17 cellular contexts compared by ENCODE assay signal in the genomic region with DNA sequence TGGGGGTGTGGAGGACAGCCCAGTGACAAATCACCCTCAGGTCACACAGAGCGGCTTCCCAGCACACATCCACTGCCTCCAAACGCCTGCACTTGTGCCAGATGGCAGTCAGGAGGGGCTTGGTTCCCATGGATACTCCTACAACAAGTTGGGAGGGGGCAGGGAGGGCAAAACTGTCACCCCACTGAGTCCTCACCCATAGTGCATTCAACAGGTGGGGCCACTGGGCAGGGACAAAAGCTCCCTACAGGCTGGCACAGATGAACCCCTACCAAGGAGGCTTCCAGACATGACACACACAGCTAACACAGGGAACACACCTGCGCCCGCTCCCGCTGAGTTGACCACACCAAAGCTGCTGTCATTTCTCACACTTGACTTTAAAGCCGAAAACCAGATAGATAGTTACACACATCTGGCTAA.
DNase-seq lines count a peak whose midpoint lies in the region; ATAC-seq and TF ChIP-seq lines count a peak whose summit lies in the region.
"Had no signal": no experiment of that assay in that cellular context is flagged by ENCODE, and none has a peak within 500 bp of the region (broad histone marks: within the 10 kb centered on the region; RNA-seq: fewer than 3 reads in every experiment).

No MANE protein-coding gene starts in this region.

- H3K79me1 ChIP-seq in IMR-90 (ENCODE audit: low read depth in 1 of 2, low read length in 2 of 2) (peaks cover 13 to 73% of the 10 kb centered on the region in 2 experiments; a peak in 3 of 4 replicates), trophoblast cell (ENCODE audit: low read length) (no peaks in the 10 kb centered on the region)

- H3K79me2 ChIP-seq in trophoblast cell (ENCODE audit: control insufficient read depth, insufficient read depth, low read length, poor library complexity), result no peaks in the 10 kb centered on the region

- H2AK5ac ChIP-seq in IMR-90 (ENCODE audit: low read depth, low read length), result no peak overlapping the region; the same call in 1 of the 2 replicates
- H2AK5ac ChIP-seq in trophoblast cell (ENCODE audit: low read length), result no peak overlapping the region

- no peak overlapping the region for H2BK15ac ChIP-seq in IMR-90 (ENCODE audit: low read depth, low read length)

- H4K20me1 ChIP-seq in IMR-90 (ENCODE audit: insufficient read depth, low read length), result peaks cover 22% of the 10 kb centered on the region

- H3K36me3 Mint-ChIP-seq in activated T-cell treated with anti-CD3 and anti-CD28 coated beads, Interleukin-2, amount 50 U/mL, for 72 hours (ENCODE audit: insufficient read depth in 2 of 2), result peaks cover 3 to 19% of the 10 kb centered on the region in 2 donors
- peaks cover 100% of the 10 kb centered on the region for H3K36me3 Mint-ChIP-seq in activated T-helper 17 cell treated with anti-CD3 and anti-CD28 coated beads, Interleukin-2, amount 50 U/mL, for 72 hours (ENCODE audit: low read depth)

- POLR2A ChIA-PET in IMR-90 (lab: Charles Lee; ENCODE audit: unreplicated experiment), result no interaction called here

- no peak overlapping the region for H3K27ac ChIP-seq in IMR-90 (ENCODE audit: insufficient read depth, low read length)
- H3K27ac ChIP-seq in trophoblast cell (ENCODE audit: low read depth, low read length), result no peak overlapping the region
- H3K27ac ChIP-seq: colonic mucosa, KMS-11, SJSA1 had no signal

- in situ Hi-C loops in IMR-90 (cut with MboI; ENCODE audit: low sequenced_read_pairs), result loop anchor here (10.0 kb wide), 1 partner anchor 378 kb away; no protein-coding TSS in a partner anchor

- TF ChIP-seq POLR2A in IMR-90 (IDR thresholded peaks at IDR 0.05; ENCODE audit: low read depth, low read length), result no peak

- peak overlapping the region; percentile 34 for H2BK5ac ChIP-seq in IMR-90 (ENCODE audit: low read depth, low read length, poor library complexity, severe bottlenecking)
- H2BK5ac ChIP-seq in trophoblast cell (ENCODE audit: low read depth, low read length, poor library complexity), result no peak overlapping the region

- no TSS peak for BruUV-seq in IMR-90 (replicated peaks; lab: Mats Ljungman, UMichigan)

- no peak overlapping the region for H3K23ac ChIP-seq in IMR-90 (ENCODE audit: low read depth, low read length)
- H3K23ac ChIP-seq in trophoblast cell (ENCODE audit: low read length), result no peak overlapping the region

- no peak overlapping the region for H3K18ac ChIP-seq in IMR-90 (ENCODE audit: low read depth, low read length)
- H3K18ac ChIP-seq in trophoblast cell (ENCODE audit: low read length), result no peak overlapping the region

- DNase-seq in activated T-cell treated with anti-CD3 and anti-CD28 coated beads, Interleukin-2, amount 50 U/mL, for 72 hours, result no peak
- DNase-seq in activated T-cell treated with anti-CD3 and anti-CD28 coated beads for 4 hours (no peak), IMR-90 (no peak), trophoblast cell (no peak), NCI-H1048 (lab: John Stamatoyannopoulos, UW) (no peak), NCI-H1105 treated with DMSO at 0.1 percent for 48 hours (lab: John Stamatoyannopoulos, UW) (no peak)
- DNase-seq: activated CD4-positive, alpha-beta T cell treated with anti-CD3 and anti-CD28 coated beads, Interleukin-2, amount 50 U/mL, for 1 hour; colonic mucosa; NCI-H1436; stimulated activated CD4-positive, alpha-beta T cell treated with anti-CD3 and anti-CD28 coated beads, Interleukin-12 subunit alpha, Interleukin-12 subunit beta, amount 100 ng/mL, for 4 hours; stimulated activated naive CD8-positive, alpha-beta T cell treated with anti-CD3 and anti-CD28 coated beads, Interleukin-15, Interleukin-2, amounts not matched to agents 100 U/mL and 50 U/mL, for 24 hours; T1000 had no signal

- H4K12ac ChIP-seq in trophoblast cell (ENCODE audit: low read depth, low read length), result no peak overlapping the region

- H3K27me3 ChIP-seq in IMR-90 (ENCODE audit: control insufficient read depth, insufficient read depth, low read length), result no peaks in the 10 kb centered on the region
- H3K27me3 ChIP-seq in trophoblast cell (ENCODE audit: insufficient read depth, low read length), result no peaks in the 10 kb centered on the region
- H3K27me3 ChIP-seq: colonic mucosa, SJSA1 had no signal

- H4K91ac ChIP-seq in IMR-90 (ENCODE audit: insufficient read depth, low read depth, low read length) (no peak overlapping the region), trophoblast cell (ENCODE audit: low read depth, low read length) (no peak overlapping the region)

- peaks cover 16% of the 10 kb centered on the region for H3K9me1 ChIP-seq in IMR-90 (ENCODE audit: insufficient read depth, low read length)

- H3K36me3 ChIP-seq in IMR-90 (ENCODE audit: control insufficient read depth, insufficient read depth, low read length) (peaks cover 47% of the 10 kb centered on the region), trophoblast cell (ENCODE audit: control insufficient read depth in 1 of 2, insufficient read depth in 2 of 2, low read length in 2 of 2) (peaks cover 38 to 54% of the 10 kb centered on the region in 2 experiments)

- no peak overlapping the region for H2BK20ac ChIP-seq in IMR-90 (ENCODE audit: low read depth, low read length)

- H3K4me3 ChIP-seq in IMR-90 (ENCODE audit: insufficient read depth, low read depth, low read length) (no peak overlapping the region), trophoblast cell (ENCODE audit: low read depth, low read length) (no peak overlapping the region)
- H3K4me3 ChIP-seq: colonic mucosa, GM12878, SJSA1 had no signal

- no peak overlapping the region for H2AFZ ChIP-seq in IMR-90 (replicated peaks; ENCODE audit: low read length, poor library complexity)
- no peak overlapping the region for H2AFZ ChIP-seq in trophoblast cell (ENCODE audit: insufficient read depth, low read length, poor library complexity)

- H3K4me2 ChIP-seq in IMR-90 (ENCODE audit: low read depth, low read length) (no peak overlapping the region), trophoblast cell (ENCODE audit: low read length) (no peak overlapping the region)
- H3K4me2 ChIP-seq: KMS-11 had no signal

- no peak overlapping the region for H2AK9ac ChIP-seq in IMR-90 (replicated peaks; ENCODE audit: low read depth, low read length, poor library complexity)

- H3K56ac ChIP-seq in IMR-90 (ENCODE audit: extremely low read depth, insufficient read depth, low read length), result no peak overlapping the region

- no peak overlapping the region for H3K4me3 Mint-ChIP-seq in activated T-cell treated with anti-CD3 and anti-CD28 coated beads, Interleukin-2, amount 50 U/mL, for 72 hours
- no peak overlapping the region for H3K4me3 Mint-ChIP-seq in activated T-helper 17 cell treated with anti-CD3 and anti-CD28 coated beads, Interleukin-2, amount 50 U/mL, for 72 hours

- dilution Hi-C loops in IMR-90 (cut with HindIII; ENCODE audit: low sequenced_read_pairs, unreplicated experiment), result loop anchor here (25.0 kb wide), 1 partner anchor 206 kb away; no protein-coding TSS in a partner anchor

- WGBS in IMR-90 (ENCODE audit: extremely low coverage in 2 of 2, insufficient read length in 1 of 2), 2 experiments, result 83% methylated on average over 1 of the region's 6 CpGs; no CpG with 5 or more reads in 1 of the 2 experiments
- WGBS in trophoblast cell (ENCODE audit: extremely low coverage, insufficient coverage, insufficient read length), result no CpG with 5 or more reads among the region's 6 CpGs

- H3K9me3 ChIP-seq in IMR-90 (ENCODE audit: control insufficient read depth, insufficient read depth, low read length) (no peaks in the 10 kb centered on the region), trophoblast cell (ENCODE audit: insufficient read depth, low read depth, low read length) (no peaks in the 10 kb centered on the region)
- H3K9me3 ChIP-seq: colonic mucosa, SJSA1 had no signal

- peaks cover 6% of the 10 kb centered on the region for H3K4me1 ChIP-seq in IMR-90 (ENCODE audit: control insufficient read depth, insufficient read depth, low read length)
- no peaks in the 10 kb centered on the region for H3K4me1 ChIP-seq in trophoblast cell (ENCODE audit: control insufficient read depth in 1 of 2, insufficient read depth in 2 of 2, low read length in 2 of 2)
- H3K4me1 ChIP-seq: colonic mucosa had no signal

- peaks cover 7% of the 10 kb centered on the region for H3K4me1 Mint-ChIP-seq in activated T-cell treated with anti-CD3 and anti-CD28 coated beads, Interleukin-2, amount 50 U/mL, for 72 hours (ENCODE audit: low read depth)
- H3K4me1 Mint-ChIP-seq in activated T-helper 17 cell treated with anti-CD3 and anti-CD28 coated beads, Interleukin-2, amount 50 U/mL, for 72 hours, result peaks cover 8% of the 10 kb centered on the region

- H2BK12ac ChIP-seq in trophoblast cell (ENCODE audit: low read length), result no peak overlapping the region

- H4K5ac ChIP-seq in IMR-90 (ENCODE audit: low read depth, low read length), result no peak overlapping the region

- H3K4ac ChIP-seq in IMR-90 (ENCODE audit: low read depth, low read length), result peak overlapping the region; percentile 23
- no peak overlapping the region for H3K4ac ChIP-seq in trophoblast cell (ENCODE audit: low read depth, low read length)

- H3K9me3 Mint-ChIP-seq in activated T-cell treated with anti-CD3 and anti-CD28 coated beads, Interleukin-2, amount 50 U/mL, for 72 hours, result no peaks in the 10 kb centered on the region
- H3K9me3 Mint-ChIP-seq in activated T-helper 17 cell treated with anti-CD3 and anti-CD28 coated beads, Interleukin-2, amount 50 U/mL, for 72 hours, result no peaks in the 10 kb centered on the region

- no peak for TF ChIP-seq CTCF in IMR-90 (conservative IDR thresholded peaks at IDR 0.05; ENCODE audit: low read depth, low read length)

- no peaks in the 10 kb centered on the region for H3K27me3 Mint-ChIP-seq in activated T-cell treated with anti-CD3 and anti-CD28 coated beads, Interleukin-2, amount 50 U/mL, for 72 hours (ENCODE audit: low read depth)
- H3K27me3 Mint-ChIP-seq in activated T-helper 17 cell treated with anti-CD3 and anti-CD28 coated beads, Interleukin-2, amount 50 U/mL, for 72 hours, result no peaks in the 10 kb centered on the region

- H3K14ac ChIP-seq in IMR-90 (replicated peaks; ENCODE audit: low read depth, low read length) (no peak overlapping the region), trophoblast cell (ENCODE audit: low read length) (no peak overlapping the region)

- CTCF ChIA-PET in IMR-90 (lab: Yijun Ruan, JAX), result no interaction called here

- peak in 1 of 2 donors; percentile 25 for ATAC-seq in activated T-cell treated with anti-CD3 and anti-CD28 coated beads, Interleukin-2, amount 50 U/mL, for 72 hours (replicated peaks in 1 of 2)
- ATAC-seq in IMR-90 (ENCODE audit: low read depth) (no peak), SK-N-SH treated with all-trans-retinoic acid at 6 μM for 48 hours (no peak)
- no peak for ATAC-seq in activated T-helper 17 cell treated with anti-CD3 and anti-CD28 coated beads, Interleukin-2, amount 50 U/mL, for 72 hours (replicated peaks)
- ATAC-seq: GM12878; stimulated activated naive CD8-positive, alpha-beta T cell treated with anti-CD3 and anti-CD28 coated beads, Interleukin-15, Interleukin-2, amounts not matched to agents 100 U/mL and 50 U/mL, for 24 hours had no signal

- H2BK120ac ChIP-seq in IMR-90 (ENCODE audit: low read depth, low read length) (no peak overlapping the region), trophoblast cell (ENCODE audit: insufficient read depth, low read length, poor library complexity) (no peak overlapping the region)

- peak overlapping the region; percentile 8 for H3K27ac Mint-ChIP-seq in activated T-cell treated with anti-CD3 and anti-CD28 coated beads, Interleukin-2, amount 50 U/mL, for 72 hours
- H3K27ac Mint-ChIP-seq in activated T-helper 17 cell treated with anti-CD3 and anti-CD28 coated beads, Interleukin-2, amount 50 U/mL, for 72 hours, result peak overlapping the region; percentile 30

- H3K9ac ChIP-seq in IMR-90 (ENCODE audit: low read depth, low read length) (no peak overlapping the region), trophoblast cell (ENCODE audit: low read length) (peak overlapping the region; percentile 18)
- H3K9ac ChIP-seq: KMS-11 had no signal

- H4K8ac ChIP-seq in IMR-90 (ENCODE audit: low read depth in 2 of 2, low read length in 2 of 2), result no peak overlapping the region
- no peak overlapping the region for H4K8ac ChIP-seq in trophoblast cell (ENCODE audit: low read depth, low read length)

- no peak for TF ChIP-seq RAD21 in IMR-90 (IDR thresholded peaks at IDR 0.05; ENCODE audit: low read length)

- intact Hi-C loops in IMR-90 (cut with micrococcal nuclease), result no loop called here
